In genomic region chr11:65870706-65871681, GRCh38 we compare ENCODE assay signal across 6 cellular contexts. TPM values are rescaled to one million over a fixed set of nuclear protein-coding genes. Genes with fewer than 3 reads are reported as not detected.
DNase-seq lines count a peak whose midpoint lies in the region; ATAC-seq and TF ChIP-seq lines count a peak whose summit lies in the region.

No MANE protein-coding gene starts in this region.

- no peaks in the 10 kb centered on the region for H3K9me2 ChIP-seq in PC-3 (replicated peaks; ENCODE audit: low read length)

- dilution Hi-C loops in IMR-90 (cut with HindIII; ENCODE audit: low sequenced_read_pairs, unreplicated experiment) = no loop called here

- H3K4me3 ChIP-seq in IMR-90 (ENCODE audit: insufficient read depth, low read depth, low read length) = peak overlapping the region; percentile 89
- H3K4me3 ChIP-seq in choroid plexus epithelial cell (ENCODE audit: low read depth, low read length) = peak overlapping the region; percentile 72
- H3K4me3 ChIP-seq in rectal smooth muscle tissue (ENCODE audit: low read length) = peak overlapping the region; percentile 68
- H3K4me3 ChIP-seq in PC-3 (ENCODE audit: low read length) = no peak overlapping the region

- H3K56ac ChIP-seq in IMR-90 (ENCODE audit: extremely low read depth, insufficient read depth, low read length) = 0 out of 2 replicates have a peak overlapping the region, but pooled peaks have one; percentile 88

- H3K27me3 ChIP-seq in IMR-90 (ENCODE audit: control insufficient read depth, insufficient read depth, low read length) (no peaks in the 10 kb centered on the region), rectal smooth muscle tissue (ENCODE audit: control insufficient read depth, insufficient read depth, low read length) (no peaks in the 10 kb centered on the region), PC-3 (ENCODE audit: low read length) (no peaks in the 10 kb centered on the region)

- no peak for TF ChIP-seq CTCF in IMR-90 (conservative IDR thresholded peaks at IDR 0.05; ENCODE audit: low read depth, low read length)
- TF ChIP-seq CTCF in choroid plexus epithelial cell (conservative IDR thresholded peaks at IDR 0.05; ENCODE audit: low read depth, low read length) = no peak
- no peak for TF ChIP-seq CTCF in PC-3 (conservative IDR thresholded peaks at IDR 0.05; ENCODE audit: low read depth, low read length)

- H3K18ac ChIP-seq in IMR-90 (ENCODE audit: low read depth, low read length) = no peak overlapping the region; the same call in 1 of the 2 replicates

- H4K20me1 ChIP-seq in IMR-90 (ENCODE audit: insufficient read depth, low read length) (peaks cover 35% of the 10 kb centered on the region), PC-3 (ENCODE audit: low read length) (no peaks in the 10 kb centered on the region)

- H3K27ac ChIP-seq in IMR-90 (ENCODE audit: insufficient read depth, low read length) = peak overlapping the region; percentile 98
- H3K27ac ChIP-seq in rectal smooth muscle tissue (ENCODE audit: low read depth, low read length) = peak overlapping the region; percentile 93
- no peak overlapping the region for H3K27ac ChIP-seq in PC-3 (ENCODE audit: low read length)

- H3K36me3 ChIP-seq in IMR-90 (ENCODE audit: control insufficient read depth, insufficient read depth, low read length) (peaks cover 49% of the 10 kb centered on the region), rectal smooth muscle tissue (ENCODE audit: control insufficient read depth, insufficient read depth, low read length) (peaks cover 5% of the 10 kb centered on the region), PC-3 (ENCODE audit: low read depth, low read length) (peaks cover 2% of the 10 kb centered on the region; the same call in 1 of the 2 replicates)

- BruUV-seq in IMR-90 (replicated peaks; lab: Mats Ljungman, UMichigan) = no TSS peak
- no TSS peak for BruUV-seq in PC-3 (replicated peaks; lab: Mats Ljungman, UMichigan)

- TF ChIP-seq POLR2A in IMR-90 (IDR thresholded peaks at IDR 0.05; ENCODE audit: low read depth, low read length) = no peak; the same call in 1 of the 2 replicates

- peak overlapping the region; percentile 97 for H2BK5ac ChIP-seq in IMR-90 (ENCODE audit: low read depth, low read length, poor library complexity, severe bottlenecking)

- POLR2A ChIA-PET in IMR-90 (lab: Charles Lee; ENCODE audit: unreplicated experiment) (interaction anchor here (0.5 to 1.4 kb wide), 7 partner anchors 8 to 19 kb away, joined by 3 to 7 read pairs (median 4); partner anchors contain the start of genes CCDC85B and FIBP), PC-3 (lab: Charles Lee; ENCODE audit: unreplicated experiment) (interaction anchor here (0.8 kb wide), 1 partner anchor 12 kb away, joined by 5 read pairs; no protein-coding TSS in a partner anchor)

- CTCF ChIA-PET in IMR-90 (lab: Yijun Ruan, JAX) = interaction anchor here (1.2 to 2.1 kb wide), 2 partner anchors 14 to 17 kb away, joined by 8 to 9 read pairs; partner anchors contain the start of gene FIBP
- CTCF ChIA-PET in PC-3 (lab: Charles Lee) = no interaction called here

- no peaks in the 10 kb centered on the region for H3K79me2 ChIP-seq in PC-3 (ENCODE audit: low read length)

- no peak for DNase-seq in IMR-90
- no peak for DNase-seq in choroid plexus epithelial cell (ENCODE audit: low read depth)
- DNase-seq in left lobe of liver (ENCODE audit: low spot score) = no peak
- DNase-seq in PC-3 = no peak
- no peak for DNase-seq in cerebellar nuclear complex (lab: John Stamatoyannopoulos, UW)

- peak overlapping the region; percentile 99 for H2AK9ac ChIP-seq in IMR-90 (replicated peaks; ENCODE audit: low read depth, low read length, poor library complexity)

- H3K4ac ChIP-seq in IMR-90 (ENCODE audit: low read depth, low read length) = peak overlapping the region; percentile 97

- peak overlapping the region; percentile 96 for H3K4me2 ChIP-seq in IMR-90 (ENCODE audit: low read depth, low read length)
- H3K4me2 ChIP-seq in PC-3 (ENCODE audit: low read length) = no peak overlapping the region

- H4K91ac ChIP-seq in IMR-90 (ENCODE audit: insufficient read depth, low read depth, low read length) = peak overlapping the region; percentile 81; the same call in 1 of the 2 replicates

- peaks cover 18 to 62% of the 10 kb centered on the region in 2 experiments for H3K79me1 ChIP-seq in IMR-90 (ENCODE audit: low read depth in 1 of 2, low read length in 2 of 2)

- peak overlapping the region; percentile 87 for H2AK5ac ChIP-seq in IMR-90 (ENCODE audit: low read depth, low read length)

- H3K9ac ChIP-seq in IMR-90 (ENCODE audit: low read depth, low read length) (peak overlapping the region; percentile 98), rectal smooth muscle tissue (ENCODE audit: low read length) (no peak overlapping the region), PC-3 (ENCODE audit: low read length) (no peak overlapping the region)

- H2AFZ ChIP-seq in IMR-90 (replicated peaks; ENCODE audit: low read length, poor library complexity) = peak overlapping the region; percentile 76
- H2AFZ ChIP-seq in PC-3 (ENCODE audit: low read length) = no peak overlapping the region

- peak overlapping the region; percentile 93 for H3K23ac ChIP-seq in IMR-90 (ENCODE audit: low read depth, low read length)

- H3K4me1 ChIP-seq in IMR-90 (ENCODE audit: control insufficient read depth, insufficient read depth, low read length) (peaks cover 14% of the 10 kb centered on the region), rectal smooth muscle tissue (ENCODE audit: control insufficient read depth, insufficient read depth, low read length) (peaks cover 8% of the 10 kb centered on the region), PC-3 (ENCODE audit: insufficient read depth, low read length) (peaks cover 6% of the 10 kb centered on the region)

- H3F3A ChIP-seq in PC-3 (ENCODE audit: low read length, unreplicated experiment) = no peaks in the 10 kb centered on the region

- H2BK15ac ChIP-seq in IMR-90 (ENCODE audit: low read depth, low read length) = no peak overlapping the region

- H3K9me3 ChIP-seq in IMR-90 (ENCODE audit: control insufficient read depth, insufficient read depth, low read length) (no peaks in the 10 kb centered on the region), PC-3 (ENCODE audit: low read length) (no peaks in the 10 kb centered on the region)

- in situ Hi-C loops in IMR-90 (cut with MboI; ENCODE audit: low sequenced_read_pairs) = no loop called here

- intact Hi-C loops in IMR-90 (cut with micrococcal nuclease) (no loop called here), PC-3 (cut with micrococcal nuclease) (no loop called here)

- 0 out of 2 replicates have a peak, but pooled peaks cover 5% of the 10 kb centered on the region for H3K9me1 ChIP-seq in IMR-90 (ENCODE audit: insufficient read depth, low read length)

- 82% methylated on average over 6 of the region's 24 CpGs; no CpG with 5 or more reads in 1 of the 2 experiments for WGBS in IMR-90 (ENCODE audit: extremely low coverage in 2 of 2, insufficient read length in 1 of 2), 2 experiments

- peak overlapping the region; percentile 97 for H3K14ac ChIP-seq in IMR-90 (replicated peaks; ENCODE audit: low read depth, low read length)

- peak overlapping the region; percentile 33; the same call in 1 of the 2 replicates for H4K5ac ChIP-seq in IMR-90 (ENCODE audit: low read depth, low read length)

- no peak overlapping the region for H2BK120ac ChIP-seq in IMR-90 (ENCODE audit: low read depth, low read length)

- ATAC-seq in IMR-90 (ENCODE audit: low read depth) (no peak), left lobe of liver (no peak), PC-3 (no peak)

- no peak overlapping the region for H2BK20ac ChIP-seq in IMR-90 (ENCODE audit: low read depth, low read length)

- TF ChIP-seq RAD21 in IMR-90 (IDR thresholded peaks at IDR 0.05; ENCODE audit: low read length) = no peak

- peak overlapping the region; percentile 73; a peak in 3 of 4 replicates for H4K8ac ChIP-seq in IMR-90 (ENCODE audit: low read depth in 2 of 2, low read length in 2 of 2)

TF ChIP-seq in IMR-90, 13 proteins besides CTCF, POLR2A, EP300 and RAD21 (continues in another document):
- TF ChIP-seq, protein P1, sequence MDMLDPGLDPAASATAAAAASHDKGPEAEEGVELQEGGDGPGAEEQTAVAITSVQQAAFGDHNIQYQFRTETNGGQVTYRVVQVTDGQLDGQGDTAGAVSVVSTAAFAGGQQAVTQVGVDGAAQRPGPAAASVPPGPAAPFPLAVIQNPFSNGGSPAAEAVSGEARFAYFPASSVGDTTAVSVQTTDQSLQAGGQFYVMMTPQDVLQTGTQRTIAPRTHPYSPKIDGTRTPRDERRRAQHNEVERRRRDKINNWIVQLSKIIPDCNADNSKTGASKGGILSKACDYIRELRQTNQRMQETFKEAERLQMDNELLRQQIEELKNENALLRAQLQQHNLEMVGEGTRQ (IDR thresholded peaks at IDR 0.05; ENCODE audit: low read depth, low read length) = no peak
- TF ChIP-seq CHD1 (IDR thresholded peaks at IDR 0.05; ENCODE audit: low read depth, low read length) (no peak), BHLHE40 (IDR thresholded peaks at IDR 0.05; ENCODE audit: low read depth, low read length) (no peak)

RNA-seq across cellular contexts. Expression of gene EFEMP2, which starts 1.6 kb away (rescaled TPM):
- total RNA-seq in IMR-90 (2012; rRNA removed) (62.7 and 69.2 TPM in 2 replicates), left lobe of liver (6.0 TPM), PC-3 (2014; rRNA removed) (2.6 and 4.5 TPM in 2 replicates)
- 431 and 601 TPM in 2 replicates for polyA plus RNA-seq in IMR-90 (2012; rRNA removed)
- polyA plus RNA-seq in IMR-90 (2012; cell fraction: cytosol; rRNA removed) = 324 and 587 TPM in 2 replicates
- polyA plus RNA-seq in IMR-90 (2012; cell fraction: nucleus; rRNA removed; ENCODE audit: low replicate concordance) = 557 and 1,096 TPM in 2 replicates

RNA-seq across cellular contexts. Expression of gene CTSW, which starts 8.6 kb away (rescaled TPM):
- total RNA-seq in IMR-90 (2012; rRNA removed) (0.18 TPM in 1 of 2 replicates, not detected in the other), left lobe of liver (0.63 TPM), PC-3 (2014; rRNA removed) (0.11 TPM in 1 of 2 replicates, not detected in the other)
- 0.07 and 0.23 TPM in 2 replicates for polyA plus RNA-seq in IMR-90 (2012; rRNA removed)
- 0.08 and 0.39 TPM in 2 replicates for polyA plus RNA-seq in IMR-90 (2012; cell fraction: cytosol; rRNA removed)
- polyA plus RNA-seq in IMR-90 (2012; cell fraction: nucleus; rRNA removed; ENCODE audit: low replicate concordance) = 0.23 and 0.34 TPM in 2 replicates

RNA-seq across cellular contexts. Expression of gene MUS81, which starts 10.8 kb away (rescaled TPM):
- total RNA-seq in IMR-90 (2012; rRNA removed) (22.5 and 23.7 TPM in 2 replicates), left lobe of liver (14.3 TPM), PC-3 (2014; rRNA removed) (82.0 and 94.6 TPM in 2 replicates)
- polyA plus RNA-seq in IMR-90 (2012; rRNA removed) = 47.9 and 57.0 TPM in 2 replicates
- polyA plus RNA-seq in IMR-90 (2012; cell fraction: cytosol; rRNA removed) = 22.0 and 32.0 TPM in 2 replicates
- polyA plus RNA-seq in IMR-90 (2012; cell fraction: nucleus; rRNA removed; ENCODE audit: low replicate concordance) = 224 and 393 TPM in 2 replicates

RNA-seq across cellular contexts. Expression of gene CFL1, which starts 13.0 kb away (rescaled TPM):
- total RNA-seq in IMR-90 (2012; rRNA removed) = 919 and 960 TPM in 2 replicates
- 2,231 and 2,466 TPM in 2 replicates for polyA plus RNA-seq in IMR-90 (2012; rRNA removed)
- polyA plus RNA-seq in IMR-90 (2012; cell fraction: cytosol; rRNA removed) = 2,445 and 3,036 TPM in 2 replicates
- 809 and 890 TPM in 2 replicates for polyA plus RNA-seq in IMR-90 (2012; cell fraction: nucleus; rRNA removed; ENCODE audit: low replicate concordance)
- 240 TPM for total RNA-seq in left lobe of liver
- total RNA-seq in PC-3 (2014; rRNA removed) = 2,710 and 3,139 TPM in 2 replicates

RNA-seq across cellular contexts. Expression of gene FIBP, which starts 17.3 kb away (rescaled TPM):
- 119 and 182 TPM in 2 replicates for total RNA-seq in IMR-90 (2012; rRNA removed)
- 141 and 163 TPM in 2 replicates for polyA plus RNA-seq in IMR-90 (2012; rRNA removed)
- 98.5 and 183 TPM in 2 replicates for polyA plus RNA-seq in IMR-90 (2012; cell fraction: cytosol; rRNA removed)
- 96.1 and 215 TPM in 2 replicates for polyA plus RNA-seq in IMR-90 (2012; cell fraction: nucleus; rRNA removed; ENCODE audit: low replicate concordance)
- total RNA-seq in left lobe of liver = 20.3 TPM
- total RNA-seq in PC-3 (2014; rRNA removed) = 221 TPM in 2 replicates
